ENCODE assay signal across 12 cellular contexts in genomic region chr22:25148149-25148691, GRCh38. TPM values are rescaled to one million over a fixed set of nuclear protein-coding genes. Genes with fewer than 3 reads are reported as not detected.
DNase-seq lines count a peak whose midpoint lies in the region; ATAC-seq, FAIRE-seq and TF ChIP-seq lines count a peak whose summit lies in the region.
"Had no signal": no experiment of that assay in that cellular context is flagged by ENCODE, and none has a peak within 500 bp of the region (broad histone marks: within the 10 kb centered on the region; RNA-seq: fewer than 3 reads in every experiment).

No MANE protein-coding gene starts in this region.

- H3K27me3 ChIP-seq in heart left ventricle = no peaks in the 10 kb centered on the region

- POLR2A ChIA-PET in A549 (lab: Yijun Ruan, JAX) = no interaction called here
- POLR2A ChIA-PET in RWPE1 (lab: Yijun Ruan, JAX; ENCODE audit: low non-redundant PET) = no interaction called here

- TF ChIP-seq RAD21 in A549 (conservative IDR thresholded peaks at IDR 0.05 in 1 of 2, IDR thresholded peaks at IDR 0.05 in 1 of 2) = no peak

- H3K4me2 ChIP-seq in A549 = no peak overlapping the region

- TF ChIP-seq EP300 in A549 (IDR thresholded peaks at IDR 0.05) = no peak

- H3K4me1 ChIP-seq in A549 (no peaks in the 10 kb centered on the region), heart left ventricle (peaks cover 0 to 32% (median 19%) of the 10 kb centered on the region in 12 donors)

- peak; percentile 39 to 46; a peak in 5 of 6 replicates for ATAC-seq in A549
- peak; percentile 36 to 79 (median 74) for ATAC-seq in heart left ventricle
- ATAC-seq in GM21381 (IDR thresholded peaks at IDR 0.05; ENCODE audit: unreplicated experiment) = no peak
- ATAC-seq in GM21447 (IDR thresholded peaks at IDR 0.05; ENCODE audit: unreplicated experiment) = no peak
- ATAC-seq in GM19023 (IDR thresholded peaks at IDR 0.05; ENCODE audit: unreplicated experiment) = no peak

- no peaks in the 10 kb centered on the region for H3K36me3 Mint-ChIP-seq in nephron (ENCODE audit: low read depth)

- TF ChIP-seq CTCF in A549 (IDR thresholded peaks at IDR 0.05) (no peak), RWPE1 (conservative IDR thresholded peaks at IDR 0.05; ENCODE audit: low read depth) (no peak), heart left ventricle (IDR thresholded peaks at IDR 0.05) (no peak), nephron (IDR thresholded peaks at IDR 0.05; ENCODE audit: unreplicated experiment in 3 of 3) (no peak)

- H3K9me3 ChIP-seq in A549 (no peaks in the 10 kb centered on the region), heart left ventricle (no peaks in the 10 kb centered on the region)

- H3K27me3 Mint-ChIP-seq in nephron (ENCODE audit: low read depth) = peaks cover 4% of the 10 kb centered on the region

- CTCF ChIA-PET in A549 (lab: Yijun Ruan, JAX) (interaction anchor here (0.7 kb wide), 1 partner anchor 36 kb away, joined by 3 read pairs; no protein-coding TSS in a partner anchor), RWPE1 (lab: Yijun Ruan, JAX) (no interaction called here)

- H3K27ac ChIP-seq in A549 (no peak overlapping the region), RWPE1 (peak overlapping the region; percentile 82), heart left ventricle (peak overlapping the region in 1 of 12 donors; percentile 47)

- TF ChIP-seq POLR2A in A549 (IDR thresholded peaks at IDR 0.05; ENCODE audit: low read length) (no peak), heart left ventricle (IDR thresholded peaks at IDR 0.05) (no peak)

- H3K9me3 Mint-ChIP-seq in nephron = no peaks in the 10 kb centered on the region

- H3K4me1 Mint-ChIP-seq in nephron = peaks cover 27% of the 10 kb centered on the region

- peak overlapping the region in 2 of 3 experiments; percentile 21 to 74 for H3K27ac Mint-ChIP-seq in nephron

- DNase-seq in A549 (ENCODE audit: low read depth in 1 of 2, low spot score in 1 of 2) (no peak), RWPE1 (ENCODE audit: low spot score) (no peak), heart left ventricle (no peak), NCI-H2081 treated with DMSO at 0.1 percent for 48 hours (lab: John Stamatoyannopoulos, UW) (no peak)
- DNase-seq: activated CD4-positive, CD25-positive, alpha-beta regulatory T cell; activated effector memory CD4-positive, alpha-beta T cell treated with anti-CD3 and anti-CD28 coated beads, Interleukin-2, amount 50 U/mL, for 16 hours; cortex of kidney; NCI-H1048 had no signal

- FAIRE-seq in A549 (lab: Jason Lieb, UNC) = no peak

- H3K4me3 Mint-ChIP-seq in nephron = no peak overlapping the region

- H3K36me3 ChIP-seq in heart left ventricle = no peaks in the 10 kb centered on the region

- intact Hi-C loops in heart left ventricle (cut with DNase I) = no loop called here

- WGBS in A549 (ENCODE audit: missing lambda C conversion rate) = 13% methylated on average over 3 of the region's 4 CpGs
- WGBS in heart left ventricle, 4 donors = 13 to 25% (median 19%) methylated on average over 3 to 4 of the region's 4 CpGs

- H3K4me3 ChIP-seq in A549 (no peak overlapping the region), heart left ventricle (no peak overlapping the region)

TF ChIP-seq in A549, 52 proteins besides CTCF, POLR2A, EP300 and RAD21:
- TF ChIP-seq ZSCAN20 (CRISPR knock-in tag; IDR thresholded peaks at IDR 0.05) (no peak), JUN (IDR thresholded peaks at IDR 0.05) (no peak), CHD4 (IDR thresholded peaks at IDR 0.05; ENCODE audit: borderline replicate concordance) (no peak), HDAC2 (IDR thresholded peaks at IDR 0.05) (no peak), EHF (CRISPR knock-in tag; IDR thresholded peaks at IDR 0.05) (no peak), SMC3 (IDR thresholded peaks at IDR 0.05) (no peak), TFCP2L1 (CRISPR knock-in tag; IDR thresholded peaks at IDR 0.05) (no peak), NFE2L2 (conservative IDR thresholded peaks at IDR 0.05; ENCODE audit: low read length) (no peak), ESRRA (IDR thresholded peaks at IDR 0.05; ENCODE audit: borderline replicate concordance, low read length) (no peak), BCL3 (IDR thresholded peaks at IDR 0.05) (no peak), CHD2 (IDR thresholded peaks at IDR 0.05; ENCODE audit: low read length, partially characterized antibody) (no peak), RNF2 (IDR thresholded peaks at IDR 0.05; ENCODE audit: borderline replicate concordance, low read depth) (no peak), ZC3H11A (IDR thresholded peaks at IDR 0.05) (no peak)
- TF ChIP-seq, protein P1, sequence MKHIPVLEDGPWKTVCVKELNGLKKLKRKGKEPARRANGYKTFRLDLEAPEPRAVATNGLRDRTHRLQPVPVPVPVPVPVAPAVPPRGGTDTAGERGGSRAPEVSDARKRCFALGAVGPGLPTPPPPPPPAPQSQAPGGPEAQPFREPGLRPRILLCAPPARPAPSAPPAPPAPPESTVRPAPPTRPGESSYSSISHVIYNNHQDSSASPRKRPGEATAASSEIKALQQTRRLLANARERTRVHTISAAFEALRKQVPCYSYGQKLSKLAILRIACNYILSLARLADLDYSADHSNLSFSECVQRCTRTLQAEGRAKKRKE (CRISPR knock-in tag; IDR thresholded peaks at IDR 0.05; ENCODE audit: low read depth) = no peak
- TF ChIP-seq, protein P2, sequence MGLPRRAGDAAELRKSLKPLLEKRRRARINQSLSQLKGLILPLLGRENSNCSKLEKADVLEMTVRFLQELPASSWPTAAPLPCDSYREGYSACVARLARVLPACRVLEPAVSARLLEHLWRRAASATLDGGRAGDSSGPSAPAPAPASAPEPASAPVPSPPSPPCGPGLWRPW (IDR thresholded peaks at IDR 0.05) = no peak

RNA-seq across cellular contexts. Expression of gene CRYBB3, which starts 51.4 kb away (rescaled TPM):
- not detected in 2 replicates for polyA plus RNA-seq in A549 (2011; rRNA removed)
- polyA plus RNA-seq in A549 (2012; cell fraction: cytosol; rRNA removed) = 0.08 and 0.12 TPM in 2 replicates
- polyA plus RNA-seq in A549 (2012; cell fraction: nucleus; rRNA removed) = 0.23 and 0.24 TPM in 2 replicates
- not detected in 3 replicates for polyA plus RNA-seq in A549 (2017; fragmentation: RNase III; extraction: RNeasy Plus Mini Kit Qiagen cat#74134 plus additional on column Dnase treatment)
- polyA minus RNA-seq in A549 (2011; rRNA and poly(A)+ RNA removed) = not detected in 2 replicates
- under 1 TPM in 2 of 9 donors, not detected in 7; 0.36 to 0.37 TPM for total RNA-seq in heart left ventricle
- not detected for polyA plus RNA-seq in heart left ventricle

Comparison
In these comparisons a context has a peak if more than half of its experiments do, and no peak if none do; other contexts are left out.
1. ATAC-seq: peak in A549 (2 of 2) and heart left ventricle (4 of 4); none in GM21381 (single experiment), GM21447 (single experiment) and GM19023 (single experiment).